ENCODE assay signal across 1 cellular context in the genomic region with DNA sequence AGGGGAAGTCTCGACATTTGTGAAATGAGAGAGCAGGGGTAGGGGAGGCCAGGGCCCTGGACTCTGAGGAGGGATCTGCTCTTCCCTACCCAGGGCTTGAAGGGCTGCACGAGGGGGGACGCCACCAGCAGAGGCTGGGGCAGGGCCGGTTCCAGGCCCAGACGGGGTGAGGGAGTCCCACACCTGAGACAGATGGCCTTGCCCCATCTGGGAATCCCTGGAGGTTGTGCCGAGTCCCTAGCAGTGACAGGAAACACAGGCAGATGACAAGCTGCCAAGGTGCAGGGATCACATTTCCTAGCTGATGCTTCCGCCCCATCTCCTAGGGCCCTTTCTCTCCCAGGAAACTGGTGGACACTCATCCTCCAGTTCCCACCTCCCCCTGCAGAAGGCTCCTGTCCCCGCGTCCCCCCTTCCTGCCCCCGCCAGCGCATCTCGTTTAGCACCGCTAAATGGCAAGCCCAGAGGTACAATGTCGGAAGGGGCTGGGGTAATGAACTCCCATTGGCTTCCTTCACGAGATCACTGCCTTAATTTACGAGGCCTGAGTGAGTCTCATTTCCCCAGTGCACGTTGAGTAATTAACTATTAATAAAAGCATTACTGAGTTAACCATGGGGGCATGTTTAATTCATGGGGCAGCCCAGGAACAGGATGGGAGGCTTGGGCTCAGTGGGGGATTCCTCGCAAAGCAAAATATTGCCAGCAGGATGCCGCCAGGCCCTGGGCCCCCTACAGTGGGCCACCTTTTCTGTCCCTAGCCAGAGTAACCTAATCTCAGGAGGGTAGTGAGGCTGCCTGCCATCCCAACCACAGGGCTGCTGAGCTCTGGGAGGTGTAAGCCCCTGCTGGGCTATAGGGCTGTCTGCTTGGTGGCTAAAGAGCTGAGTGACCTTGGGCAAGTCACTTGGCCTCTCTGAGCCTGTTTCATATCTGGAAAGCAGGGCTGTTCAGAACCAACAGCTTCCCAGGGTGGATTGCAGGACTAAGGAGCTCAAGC.
TF ChIP-seq lines count a peak whose summit lies in the region.

No MANE protein-coding gene starts in this region.

TF ChIP-seq in GM12891, 5 proteins besides CTCF, POLR2A, EP300 and RAD21 (continued from another document):
- TF ChIP-seq SPI1 (IDR thresholded peaks at IDR 0.05; ENCODE audit: low read depth, low read length) (no peak), TAF1 (IDR thresholded peaks at IDR 0.05; ENCODE audit: low read depth, low read length) (no peak), POLR2AphosphoS5 (IDR thresholded peaks at IDR 0.05; ENCODE audit: low read depth, low read length) (0 out of 2 replicates have a peak, but pooled peaks have one; percentile 5)
TF ChIP-seq in GM12891: peak in this region for 1.
